ENCODE assay signal across 8 cellular contexts in the genomic region with DNA sequence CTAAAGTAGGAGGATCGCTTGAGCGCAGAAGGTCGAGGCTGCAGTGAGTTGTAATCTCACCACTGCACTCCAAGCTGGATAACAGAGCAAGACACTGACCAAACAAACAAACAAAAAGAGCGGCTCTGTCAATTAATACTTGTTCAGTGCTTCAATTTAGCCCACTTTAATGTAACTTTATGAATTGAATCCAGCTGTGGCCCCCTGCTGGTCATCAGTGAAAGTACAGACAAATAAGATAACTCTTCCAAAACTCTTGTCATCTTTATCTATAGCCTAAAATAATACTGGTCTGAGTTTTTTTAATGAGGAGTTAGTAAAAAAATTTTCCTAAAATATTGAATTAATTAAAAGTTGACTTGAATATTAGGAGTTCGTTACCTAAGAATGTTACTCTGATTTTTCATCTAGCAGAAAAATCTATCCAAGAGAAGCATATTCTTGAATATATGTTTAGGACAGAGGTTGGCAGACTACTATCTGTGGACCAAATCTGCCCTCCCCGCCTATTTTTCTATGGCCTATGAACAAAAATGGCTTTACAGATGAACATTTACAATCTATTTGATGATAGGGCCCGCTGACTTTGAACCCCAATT. TPM values are rescaled to one million over a fixed set of nuclear protein-coding genes. Genes with fewer than 3 reads are reported as not detected.
DNase-seq lines count a peak whose midpoint lies in the region; ATAC-seq, FAIRE-seq and TF ChIP-seq lines count a peak whose summit lies in the region.

No MANE protein-coding gene starts in this region.

- TF ChIP-seq CTCF in right atrium auricular region (IDR thresholded peaks at IDR 0.05), result peak; percentile 85 to 86
- peak; percentile 32 to 87 (median 65) for TF ChIP-seq CTCF in spleen (IDR thresholded peaks at IDR 0.05 in 8 of 11, conservative IDR thresholded peaks at IDR 0.05 in 3 of 11)

- H3K27ac ChIP-seq in right atrium auricular region (no peak overlapping the region), spleen (no peak overlapping the region)

- peak; percentile 62 for ATAC-seq in HG03439 (IDR thresholded peaks at IDR 0.05; ENCODE audit: unreplicated experiment)

- peak; percentile 12 for DNase-seq in SHP77 treated with DMSO at 0.1 percent for 48 hours (lab: John Stamatoyannopoulos, UW)
- DNase-seq in activated naive CD4-positive, alpha-beta T cell treated with anti-CD3 and anti-CD28 coated beads, Interleukin-2, amount 50 U/mL, for 16 hours, result peak; percentile 30
- no peak for DNase-seq in right atrium auricular region (ENCODE audit: low spot score)
- no peak for DNase-seq in spleen
- DNase-seq in posterior vena cava (ENCODE audit: low spot score), result no peak
- DNase-seq in occipital lobe (lab: John Stamatoyannopoulos, UW), result no peak

- no peak for TF ChIP-seq POLR2A in spleen (IDR thresholded peaks at IDR 0.05)

- FAIRE-seq in G401.6 (lab: Jason Lieb, UNC), result peak; percentile 82

- H3K9me3 ChIP-seq in right atrium auricular region (no peaks in the 10 kb centered on the region), spleen (no peaks in the 10 kb centered on the region)

- 60 to 71% (median 62%) methylated on average over 7 of the region's 7 CpGs for WGBS in spleen, 5 donors

- no peaks in the 10 kb centered on the region for H3K4me1 ChIP-seq in right atrium auricular region
- H3K4me1 ChIP-seq in spleen, result peaks cover 0 to 6% (median 0%) of the 10 kb centered on the region in 6 donors

- intact Hi-C loops in spleen (cut with DNase I; ENCODE audit: low total_unique reads), result loop anchor here (5.0 to 10.0 kb wide), 2 partner anchors 101 to 284 kb away; a partner anchor contains a TSS
- intact Hi-C loops in posterior vena cava (cut with DNase I), result loop anchor here in 1 of 2 donors (5.0 kb wide), 1 partner anchor 101 kb away; a partner anchor contains a TSS

- H3K36me3 ChIP-seq in right atrium auricular region (peaks cover 6% of the 10 kb centered on the region), spleen (no peaks in the 10 kb centered on the region)

- H3K4me3 ChIP-seq in right atrium auricular region (no peak overlapping the region), spleen (no peak overlapping the region)

- no peaks in the 10 kb centered on the region for H3K27me3 ChIP-seq in right atrium auricular region
- H3K27me3 ChIP-seq in spleen (replicated peaks in 1 of 7), result no peaks in the 10 kb centered on the region

RNA-seq across cellular contexts. Expression of a gene that starts 26.1 kb away (rescaled TPM):
- 100 to 1,000 TPM; 323 to 740 TPM for total RNA-seq in right atrium auricular region
- total RNA-seq in spleen, result 10 to 100 TPM; 53.1 to 89.2 (median 61.4) TPM
- polyA plus RNA-seq in spleen, result 100 to 1,000 TPM; 160 to 252 (median 252) TPM
- total RNA-seq in posterior vena cava, result 100 to 1,000 TPM; 116 to 129 TPM
- total RNA-seq in occipital lobe, result 53.3 TPM

RNA-seq across cellular contexts. Expression of a gene that starts 26.2 kb away (rescaled TPM):
- 10 to 100 TPM; 13.9 to 18.1 TPM for total RNA-seq in right atrium auricular region
- 10 to 100 TPM; 31.7 to 42.0 (median 33.2) TPM for total RNA-seq in spleen
- 10 to 100 TPM; 11.7 to 15.6 (median 14.5) TPM for polyA plus RNA-seq in spleen
- 10 to 100 TPM; 21.2 to 23.7 TPM for total RNA-seq in posterior vena cava
- 50.8 TPM for total RNA-seq in occipital lobe

Comparison
In these comparisons a context has a peak if more than half of its experiments do, and no peak if none do; other contexts are left out.
1. DNase-seq: peak in SHP77 treated with DMSO at 0.1 percent for 48 hours (single experiment) and activated naive CD4-positive, alpha-beta T cell treated with anti-CD3 and anti-CD28 coated beads, Interleukin-2, amount 50 U/mL, for 16 hours (single experiment); none in right atrium auricular region (single experiment), spleen (single experiment), posterior vena cava (single experiment) and occipital lobe (single experiment).